In genomic region chr2:206127656-206128055, GRCh38 we compare ENCODE assay signal across 13 cellular contexts. TPM values are rescaled to one million over a fixed set of nuclear protein-coding genes. Genes with fewer than 3 reads are reported as not detected.
DNase-seq lines count a peak whose midpoint lies in the region; ATAC-seq, FAIRE-seq and TF ChIP-seq lines count a peak whose summit lies in the region.
"Had no signal": no experiment of that assay in that cellular context is flagged by ENCODE, and none has a peak within 500 bp of the region (broad histone marks: within the 10 kb centered on the region; RNA-seq: fewer than 3 reads in every experiment).

No MANE protein-coding gene starts in this region.

- intact Hi-C loops in left colon (cut with DNase I, micrococcal nuclease), result no loop called here

- no peak for FAIRE-seq in bronchial epithelial cell (lab: Jason Lieb, UNC)

- ATAC-seq in HG02973 (IDR thresholded peaks at IDR 0.05; ENCODE audit: unreplicated experiment) (no peak), left colon (no peak)

- peaks cover 3 to 28% (median 18%) of the 10 kb centered on the region in 3 donors for H3K36me3 Mint-ChIP-seq in immature natural killer cell

- H3K4me3 ChIP-seq in BE2C (ENCODE audit: low read depth, low read length) (no peak overlapping the region), bronchial epithelial cell (ENCODE audit: low read depth, low read length) (no peak overlapping the region)
- H3K4me3 ChIP-seq: prostate gland, upper lobe of left lung had no signal

- no peaks in the 10 kb centered on the region for H3K9me3 Mint-ChIP-seq in immature natural killer cell

- H3K27me3 Mint-ChIP-seq in immature natural killer cell (ENCODE audit: low read depth in 3 of 3), result no peaks in the 10 kb centered on the region

- H3K36me3 ChIP-seq in BE2C (peaks cover 84% of the 10 kb centered on the region), bronchial epithelial cell (ENCODE audit: control insufficient read depth, insufficient read depth, low read length) (peaks cover 10% of the 10 kb centered on the region)

- no peak overlapping the region for H3K4me3 Mint-ChIP-seq in immature natural killer cell

- H3K27me3 ChIP-seq in BE2C (no peaks in the 10 kb centered on the region), bronchial epithelial cell (ENCODE audit: control insufficient read depth, insufficient read depth, low read length) (no peaks in the 10 kb centered on the region)
- H3K27me3 ChIP-seq: upper lobe of left lung had no signal

- no peaks in the 10 kb centered on the region for H3K4me1 Mint-ChIP-seq in immature natural killer cell

- no peaks in the 10 kb centered on the region for H3K4me1 ChIP-seq in BE2C
- H3K4me1 ChIP-seq: prostate gland, upper lobe of left lung had no signal

- peak; percentile 30; the same call in 1 of the 2 replicates for TF ChIP-seq CTCF in BE2C (IDR thresholded peaks at IDR 0.05; ENCODE audit: low read depth, low read length)
- TF ChIP-seq CTCF in bronchial epithelial cell (IDR thresholded peaks at IDR 0.05; ENCODE audit: insufficient read depth, low read length, severe bottlenecking), result no peak

- DNase-seq in BE2C (no peak), ELR (ENCODE audit: low read depth) (peak; percentile 41), NAMALWA (ENCODE audit: low spot score) (peak; percentile 31), bronchial epithelial cell (ENCODE audit: low read depth) (peak; percentile 41), activated gamma-delta T cell treated with Interleukin-2 at 50 U/mL for 16 hours (no peak), immature natural killer cell (no peak), left colon (no peak)
- DNase-seq: cortex of kidney; NCI-H2227 treated with DMSO at 0.1 percent for 48 hours; stimulated activated CD8-positive, alpha-beta memory T cell treated with anti-CD3 and anti-CD28 coated beads, Interleukin-4, amount 100 ng/mL, for 48 hours; upper lobe of left lung had no signal

- H3K27ac Mint-ChIP-seq in immature natural killer cell, result no peak overlapping the region

- no peaks in the 10 kb centered on the region for H3K9me3 ChIP-seq in BE2C
- H3K9me3 ChIP-seq: prostate gland, upper lobe of left lung had no signal

RNA-seq across cellular contexts. Expression of gene NDUFS1, which starts 31.6 kb away (rescaled TPM):
- polyA plus RNA-seq in BE2C (2012; ENCODE audit: insufficient read depth, insufficient read length, low read depth), result 64.8 TPM
- total RNA-seq in bronchial epithelial cell (72.5 and 103 TPM in 2 replicates), left colon (100 to 1,000 TPM; 169 to 190 TPM)
- polyA plus RNA-seq in immature natural killer cell, result 10 to 100 TPM; 30.2 to 43.3 (median 39.7) TPM

RNA-seq across cellular contexts. Expression of gene EEF1B2, which starts 32.0 kb away (rescaled TPM):
- 362 TPM for polyA plus RNA-seq in BE2C (2012; ENCODE audit: insufficient read depth, insufficient read length, low read depth)
- 816 and 1,045 TPM in 2 replicates for total RNA-seq in bronchial epithelial cell
- 1,000 to 10,000 TPM in 1 of 3 donors, 100 to 1,000 TPM in 2; 434 to 1,002 (median 456) TPM for polyA plus RNA-seq in immature natural killer cell
- 100 to 1,000 TPM; 441 to 460 TPM for total RNA-seq in left colon

RNA-seq across cellular contexts. Expression of gene INO80D, which starts 41.7 kb away (rescaled TPM):
- 4.5 TPM for polyA plus RNA-seq in BE2C (2012; ENCODE audit: insufficient read depth, insufficient read length, low read depth)
- 7.6 and 7.7 TPM in 2 replicates for total RNA-seq in bronchial epithelial cell
- polyA plus RNA-seq in immature natural killer cell, result 10 to 100 TPM in 1 of 3 donors, 1 to 10 TPM in 2; 6.7 to 13.4 (median 7.7) TPM
- 10 to 100 TPM; 27.3 to 27.8 TPM for total RNA-seq in left colon

Comparison
In these comparisons a context has a peak if more than half of its experiments do, and no peak if none do; other contexts are left out.
1. DNase-seq: peak in ELR (single experiment), NAMALWA (single experiment) and bronchial epithelial cell (single experiment); none in BE2C (single experiment), activated gamma-delta T cell treated with Interleukin-2 at 50 U/mL for 16 hours (single experiment), immature natural killer cell (0 of 3) and left colon (0 of 2).